ENCODE assay signal across 8 cellular contexts in the genomic region with DNA sequence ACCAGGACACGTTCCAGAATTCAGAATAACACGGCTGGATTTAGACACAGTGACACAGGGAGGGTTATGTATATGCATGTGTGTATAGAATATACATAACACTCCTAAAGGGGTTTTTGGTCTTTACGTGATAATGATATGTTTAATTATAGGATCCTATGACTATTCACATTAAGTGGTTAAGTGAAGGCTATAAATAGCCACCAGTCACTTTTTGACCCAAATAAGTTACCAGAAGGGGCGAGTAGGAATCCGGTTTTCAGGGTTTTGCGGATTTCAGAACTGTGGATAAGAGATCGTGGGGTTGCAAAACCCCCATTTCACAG. TPM values are rescaled to one million over a fixed set of nuclear protein-coding genes. Genes with fewer than 3 reads are reported as not detected.
A peak's percentile ranks its signal among the peaks of the same experiment; 100 is the strongest.
DNase-seq lines count a peak whose midpoint lies in the region; ATAC-seq and TF ChIP-seq lines count a peak whose summit lies in the region.

No MANE protein-coding gene starts in this region.

- no peak overlapping the region for H4K91ac ChIP-seq in mesenchymal stem cell (ENCODE audit: low read length)

- peaks cover 23% of the 10 kb centered on the region for H3K36me3 Mint-ChIP-seq in activated naive CD4-positive, alpha-beta T cell treated with anti-CD3 and anti-CD28 coated beads, Interleukin-2, amount 10 ng/mL, durations not matched to agents 7 days and 5 days
- H3K36me3 Mint-ChIP-seq in activated naive CD4-positive, alpha-beta T cell treated with anti-CD3 and anti-CD28 coated beads for 36 hours (ENCODE audit: low read depth): peaks cover 29% of the 10 kb centered on the region
- H3K36me3 Mint-ChIP-seq in activated naive CD8-positive, alpha-beta T cell treated with anti-CD3 and anti-CD28 coated beads for 36 hours: peaks cover 36% of the 10 kb centered on the region

- peaks cover 5% of the 10 kb centered on the region for H3K27me3 Mint-ChIP-seq in activated naive CD4-positive, alpha-beta T cell treated with anti-CD3 and anti-CD28 coated beads, Interleukin-2, amount 10 ng/mL, durations not matched to agents 7 days and 5 days
- H3K27me3 Mint-ChIP-seq in activated naive CD4-positive, alpha-beta T cell treated with anti-CD3 and anti-CD28 coated beads for 36 hours (ENCODE audit: low read depth): no peaks in the 10 kb centered on the region
- H3K27me3 Mint-ChIP-seq in activated naive CD8-positive, alpha-beta T cell treated with anti-CD3 and anti-CD28 coated beads for 36 hours: no peaks in the 10 kb centered on the region

- H3K4me3 ChIP-seq in mesenchymal stem cell (ENCODE audit: insufficient read depth in 1 of 2, low read depth in 1 of 2, low read length in 2 of 2) (peak overlapping the region in 1 of 2 experiments; percentile 75), tibial nerve (peak overlapping the region in 2 of 4 donors; percentile 41 to 61)

- peaks cover 3% of the 10 kb centered on the region for H3K9me3 Mint-ChIP-seq in activated naive CD4-positive, alpha-beta T cell treated with anti-CD3 and anti-CD28 coated beads, Interleukin-2, amount 10 ng/mL, durations not matched to agents 7 days and 5 days
- H3K9me3 Mint-ChIP-seq in activated naive CD4-positive, alpha-beta T cell treated with anti-CD3 and anti-CD28 coated beads for 36 hours: no peaks in the 10 kb centered on the region
- H3K9me3 Mint-ChIP-seq in activated naive CD8-positive, alpha-beta T cell treated with anti-CD3 and anti-CD28 coated beads for 36 hours: peaks cover 3% of the 10 kb centered on the region

- H3K4me3 Mint-ChIP-seq in activated naive CD4-positive, alpha-beta T cell treated with anti-CD3 and anti-CD28 coated beads, Interleukin-2, amount 10 ng/mL, durations not matched to agents 7 days and 5 days: no peak overlapping the region
- H3K4me3 Mint-ChIP-seq in activated naive CD4-positive, alpha-beta T cell treated with anti-CD3 and anti-CD28 coated beads for 36 hours: no peak overlapping the region
- H3K4me3 Mint-ChIP-seq in activated naive CD8-positive, alpha-beta T cell treated with anti-CD3 and anti-CD28 coated beads for 36 hours: no peak overlapping the region

- H3K27me3 ChIP-seq in mesenchymal stem cell (ENCODE audit: control insufficient read depth in 1 of 2, insufficient read depth in 1 of 2, low read length in 2 of 2) (no peaks in the 10 kb centered on the region), tibial nerve (no peaks in the 10 kb centered on the region)

- TF ChIP-seq EP300 in tibial nerve (IDR thresholded peaks at IDR 0.05): no peak

- peaks cover 9% of the 10 kb centered on the region for H3K4me1 ChIP-seq in mesenchymal stem cell (ENCODE audit: control insufficient read depth, insufficient read depth, low read depth, low read length)
- peaks cover 0 to 12% (median 6%) of the 10 kb centered on the region in 4 donors for H3K4me1 ChIP-seq in tibial nerve

- 89% methylated on average over 4 of the region's 7 CpGs for WGBS in mesenchymal stem cell
- WGBS in tibial nerve, 2 donors: 38 to 41% methylated on average over 7 of the region's 7 CpGs

- H3K4me1 Mint-ChIP-seq in activated naive CD4-positive, alpha-beta T cell treated with anti-CD3 and anti-CD28 coated beads, Interleukin-2, amount 10 ng/mL, durations not matched to agents 7 days and 5 days: peaks cover 31% of the 10 kb centered on the region
- H3K4me1 Mint-ChIP-seq in activated naive CD4-positive, alpha-beta T cell treated with anti-CD3 and anti-CD28 coated beads for 36 hours (ENCODE audit: low read depth): peaks cover 23% of the 10 kb centered on the region
- H3K4me1 Mint-ChIP-seq in activated naive CD8-positive, alpha-beta T cell treated with anti-CD3 and anti-CD28 coated beads for 36 hours: peaks cover 20% of the 10 kb centered on the region

- H3K4ac ChIP-seq in mesenchymal stem cell (ENCODE audit: low read depth in 1 of 2, low read length in 2 of 2): no peak overlapping the region

- no peak overlapping the region for H2BK120ac ChIP-seq in mesenchymal stem cell (ENCODE audit: low read depth, low read length)

- H2BK12ac ChIP-seq in mesenchymal stem cell (ENCODE audit: low read length in 2 of 2): no peak overlapping the region

- no peak overlapping the region for H3K23ac ChIP-seq in mesenchymal stem cell (ENCODE audit: low read length in 2 of 2)

- H2AFZ ChIP-seq in mesenchymal stem cell (ENCODE audit: low read depth, low read length): no peak overlapping the region

- peak overlapping the region; percentile 79 for H4K8ac ChIP-seq in mesenchymal stem cell (ENCODE audit: low read length)

- ATAC-seq in GM21619 (IDR thresholded peaks at IDR 0.05; ENCODE audit: unreplicated experiment) (no peak), GM19328 (IDR thresholded peaks at IDR 0.05; ENCODE audit: unreplicated experiment) (no peak)

- CTCF ChIA-PET in activated naive CD4-positive, alpha-beta T cell treated with anti-CD3 and anti-CD28 coated beads, Interleukin-2, amount 10 ng/mL, durations not matched to agents 7 days and 5 days (lab: Charles Lee): interaction anchor here (1.0 to 1.4 kb wide), 3 partner anchors 9 to 25 kb away, joined by 3 read pairs; partner anchors contain the start of gene PPAN
- CTCF ChIA-PET in activated naive CD4-positive, alpha-beta T cell treated with anti-CD3 and anti-CD28 coated beads for 36 hours (lab: Charles Lee): interaction anchor here (0.9 to 2.4 kb wide), 6 partner anchors 9 to 25 kb away, joined by 3 to 14 read pairs (median 4); partner anchors contain the start of gene EIF3G

- H3K79me1 ChIP-seq in mesenchymal stem cell (replicated peaks; ENCODE audit: low read length, poor library complexity, severe bottlenecking): no peaks in the 10 kb centered on the region

- TF ChIP-seq CTCF in tibial nerve (IDR thresholded peaks at IDR 0.05) (no peak), GM20000 (IDR thresholded peaks at IDR 0.05; ENCODE audit: extremely low read depth, missing control alignments) (no peak)

- peak overlapping the region; percentile 38 for H3K27ac Mint-ChIP-seq in activated naive CD4-positive, alpha-beta T cell treated with anti-CD3 and anti-CD28 coated beads, Interleukin-2, amount 10 ng/mL, durations not matched to agents 7 days and 5 days
- H3K27ac Mint-ChIP-seq in activated naive CD4-positive, alpha-beta T cell treated with anti-CD3 and anti-CD28 coated beads for 36 hours: no peak overlapping the region
- H3K27ac Mint-ChIP-seq in activated naive CD8-positive, alpha-beta T cell treated with anti-CD3 and anti-CD28 coated beads for 36 hours: peak overlapping the region; percentile 38

- H3K36me3 ChIP-seq in mesenchymal stem cell (ENCODE audit: control insufficient read depth in 1 of 2, insufficient read depth in 2 of 2, low read depth in 1 of 2, low read length in 2 of 2) (peaks cover 28 to 32% of the 10 kb centered on the region in 2 experiments), tibial nerve (peaks cover 0 to 35% (median 5%) of the 10 kb centered on the region in 3 donors)

- H3K9me3 ChIP-seq in mesenchymal stem cell (ENCODE audit: control insufficient read depth, low read length) (no peaks in the 10 kb centered on the region), tibial nerve (peaks cover 0 to 8% (median 0%) of the 10 kb centered on the region in 4 donors)

- no peak overlapping the region for H3K27ac ChIP-seq in mesenchymal stem cell (ENCODE audit: low read length, poor library complexity, severe bottlenecking)
- peak overlapping the region in 3 of 4 donors; percentile 58 to 70 (median 62) for H3K27ac ChIP-seq in tibial nerve

- no peak overlapping the region for H2BK5ac ChIP-seq in mesenchymal stem cell (ENCODE audit: low read depth, low read length, poor library complexity, severe bottlenecking)

- DNase-seq in activated naive CD4-positive, alpha-beta T cell treated with anti-CD3 and anti-CD28 coated beads, Interleukin-2, amount 10 ng/mL, durations not matched to agents 7 days and 5 days: no peak
- DNase-seq in activated naive CD4-positive, alpha-beta T cell treated with anti-CD3 and anti-CD28 coated beads for 36 hours: no peak
- no peak for DNase-seq in activated naive CD8-positive, alpha-beta T cell treated with anti-CD3 and anti-CD28 coated beads for 36 hours
- DNase-seq in mesenchymal stem cell: no peak
- no peak for DNase-seq in tibial nerve (ENCODE audit: low spot score in 2 of 2)
- no peak for DNase-seq in GM20000 (ENCODE audit: low spot score)

- H3K9ac ChIP-seq in mesenchymal stem cell (ENCODE audit: low read length): peak overlapping the region; percentile 62

- no peak for TF ChIP-seq POLR2A in tibial nerve (IDR thresholded peaks at IDR 0.05)

- no peak overlapping the region for H3K14ac ChIP-seq in mesenchymal stem cell (ENCODE audit: low read length in 2 of 2)

- intact Hi-C loops in activated naive CD4-positive, alpha-beta T cell treated with anti-CD3 and anti-CD28 coated beads for 36 hours (cut with micrococcal nuclease): no loop called here

- no peak overlapping the region for H2BK15ac ChIP-seq in mesenchymal stem cell (ENCODE audit: low read depth, poor library complexity, severe bottlenecking)

- H3K18ac ChIP-seq in mesenchymal stem cell (ENCODE audit: low read depth in 1 of 2, low read length in 2 of 2): no peak overlapping the region

- H3K4me2 ChIP-seq in mesenchymal stem cell (ENCODE audit: low read length, poor library complexity, severe bottlenecking): peak overlapping the region; percentile 73

- no peak overlapping the region for H2AK5ac ChIP-seq in mesenchymal stem cell (ENCODE audit: low read length, severe bottlenecking)

RNA-seq across cellular contexts. Expression of gene ANGPTL6, which starts 6.9 kb away (rescaled TPM):
- total RNA-seq in activated naive CD4-positive, alpha-beta T cell treated with anti-CD3 and anti-CD28 coated beads for 36 hours: 10 to 100 TPM; 18.6 to 20.7 TPM
- 1 to 10 TPM; 8.5 to 9.8 TPM for total RNA-seq in activated naive CD8-positive, alpha-beta T cell treated with anti-CD3 and anti-CD28 coated beads for 36 hours
- 0.11 TPM for polyA plus RNA-seq in mesenchymal stem cell (2013, experiment 1 of 2)
- 0.16 TPM for polyA plus RNA-seq in mesenchymal stem cell (2013, experiment 2 of 2)
- total RNA-seq in tibial nerve: under 1 TPM in 3 of 4 donors, not detected in 1; 0.21 to 0.60 (median 0.22) TPM

RNA-seq across cellular contexts. Expression of gene SHFL, which starts 9.5 kb away (rescaled TPM):
- total RNA-seq in activated naive CD4-positive, alpha-beta T cell treated with anti-CD3 and anti-CD28 coated beads for 36 hours: 10 to 100 TPM; 28.3 to 31.9 TPM
- 10 to 100 TPM; 46.8 to 47.0 TPM for total RNA-seq in activated naive CD8-positive, alpha-beta T cell treated with anti-CD3 and anti-CD28 coated beads for 36 hours
- 41.6 TPM for polyA plus RNA-seq in mesenchymal stem cell (2013, experiment 1 of 2)
- 41.6 TPM for polyA plus RNA-seq in mesenchymal stem cell (2013, experiment 2 of 2)
- 10 to 100 TPM; 25.1 to 58.6 (median 43.4) TPM for total RNA-seq in tibial nerve

RNA-seq across cellular contexts. Expression of gene PPAN, which starts 10.6 kb away (rescaled TPM):
- 10 to 100 TPM; 59.7 to 60.0 TPM for total RNA-seq in activated naive CD4-positive, alpha-beta T cell treated with anti-CD3 and anti-CD28 coated beads for 36 hours
- 100 to 1,000 TPM; 214 to 227 TPM for total RNA-seq in activated naive CD8-positive, alpha-beta T cell treated with anti-CD3 and anti-CD28 coated beads for 36 hours
- polyA plus RNA-seq in mesenchymal stem cell (2013, experiment 1 of 2): 15.8 TPM
- 15.0 TPM for polyA plus RNA-seq in mesenchymal stem cell (2013, experiment 2 of 2)
- 10 to 100 TPM; 25.7 to 45.3 (median 35.8) TPM for total RNA-seq in tibial nerve

RNA-seq across cellular contexts. Expression of gene P2RY11, which starts 15.9 kb away (rescaled TPM):
- 10 to 100 TPM; 11.8 to 12.2 TPM for total RNA-seq in activated naive CD4-positive, alpha-beta T cell treated with anti-CD3 and anti-CD28 coated beads for 36 hours
- total RNA-seq in activated naive CD8-positive, alpha-beta T cell treated with anti-CD3 and anti-CD28 coated beads for 36 hours: 10 to 100 TPM; 57.8 to 64.0 TPM
- polyA plus RNA-seq in mesenchymal stem cell (2013, experiment 1 of 2): 3.2 TPM
- 3.4 TPM for polyA plus RNA-seq in mesenchymal stem cell (2013, experiment 2 of 2)
- 10 to 100 TPM in 1 of 4 donors, 1 to 10 TPM in 3; 2.1 to 19.5 (median 4.2) TPM for total RNA-seq in tibial nerve

RNA-seq across cellular contexts. Expression of gene EIF3G, which starts 24.1 kb away (rescaled TPM):
- 100 to 1,000 TPM; 213 to 222 TPM for total RNA-seq in activated naive CD4-positive, alpha-beta T cell treated with anti-CD3 and anti-CD28 coated beads for 36 hours
- total RNA-seq in activated naive CD8-positive, alpha-beta T cell treated with anti-CD3 and anti-CD28 coated beads for 36 hours: 100 to 1,000 TPM; 287 to 293 TPM
- 167 TPM for polyA plus RNA-seq in mesenchymal stem cell (2013, experiment 1 of 2)
- polyA plus RNA-seq in mesenchymal stem cell (2013, experiment 2 of 2): 162 TPM
- 100 to 1,000 TPM; 263 to 326 (median 290) TPM for total RNA-seq in tibial nerve

Comparison
In these comparisons a context has a peak if more than half of its experiments do, and no peak if none do; other contexts are left out.
1. RNA of gene ANGPTL6, which starts 6.9 kb away (total RNA-seq): 18.6 to 20.7 TPM in activated naive CD4-positive, alpha-beta T cell treated with anti-CD3 and anti-CD28 coated beads for 36 hours and 8.5 to 9.8 TPM in activated naive CD8-positive, alpha-beta T cell treated with anti-CD3 and anti-CD28 coated beads for 36 hours; 0.21 to 0.60 TPM in tibial nerve; every median in the first group is over 4 times any median in the second.